ENCODE assay signal across 1 cellular context in the genomic region with DNA sequence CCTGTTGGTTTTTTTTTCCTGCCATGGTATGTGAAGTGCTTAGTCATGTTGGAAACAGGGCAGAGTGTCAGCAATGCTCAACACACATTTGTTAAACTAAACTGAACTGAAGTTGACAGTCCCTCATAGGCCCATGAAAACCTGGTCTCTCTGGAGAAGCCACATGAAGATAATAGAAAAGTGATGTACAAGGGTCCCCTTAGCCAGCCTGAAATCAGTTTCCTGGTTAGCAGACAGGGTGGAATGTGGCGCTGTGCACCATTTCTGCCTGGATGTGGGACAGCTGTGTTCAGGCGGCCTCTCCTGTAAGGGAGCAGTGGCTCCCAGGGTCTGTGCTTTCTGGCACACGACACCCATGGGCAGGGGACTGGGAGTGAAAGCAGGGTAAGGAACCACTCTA.
TF ChIP-seq lines count a peak whose summit lies in the region.

No MANE protein-coding gene starts in this region.

TF ChIP-seq in SK-N-SH treated with all-trans-retinoic acid at 6 μM for 48 hours, 23 proteins besides CTCF, POLR2A, EP300 and RAD21 (continued from another document):
- TF ChIP-seq, protein P1, sequence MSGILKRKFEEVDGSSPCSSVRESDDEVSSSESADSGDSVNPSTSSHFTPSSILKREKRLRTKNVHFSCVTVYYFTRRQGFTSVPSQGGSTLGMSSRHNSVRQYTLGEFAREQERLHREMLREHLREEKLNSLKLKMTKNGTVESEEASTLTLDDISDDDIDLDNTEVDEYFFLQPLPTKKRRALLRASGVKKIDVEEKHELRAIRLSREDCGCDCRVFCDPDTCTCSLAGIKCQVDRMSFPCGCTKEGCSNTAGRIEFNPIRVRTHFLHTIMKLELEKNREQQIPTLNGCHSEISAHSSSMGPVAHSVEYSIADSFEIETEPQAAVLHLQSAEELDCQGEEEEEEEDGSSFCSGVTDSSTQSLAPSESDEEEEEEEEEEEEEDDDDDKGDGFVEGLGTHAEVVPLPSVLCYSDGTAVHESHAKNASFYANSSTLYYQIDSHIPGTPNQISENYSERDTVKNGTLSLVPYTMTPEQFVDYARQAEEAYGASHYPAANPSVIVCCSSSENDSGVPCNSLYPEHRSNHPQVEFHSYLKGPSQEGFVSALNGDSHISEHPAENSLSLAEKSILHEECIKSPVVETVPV (CRISPR knock-in tag; IDR thresholded peaks at IDR 0.05): no peak
- TF ChIP-seq SNAI2 (CRISPR knock-in tag; IDR thresholded peaks at IDR 0.05): no peak
- no peak for TF ChIP-seq ESRRG (CRISPR knock-in tag; IDR thresholded peaks at IDR 0.05)
- TF ChIP-seq ZNF70 (CRISPR knock-in tag; IDR thresholded peaks at IDR 0.05): no peak
- TF ChIP-seq TOX (CRISPR knock-in tag; IDR thresholded peaks at IDR 0.05; ENCODE audit: borderline replicate concordance): no peak
- TF ChIP-seq PPARA (CRISPR knock-in tag; IDR thresholded peaks at IDR 0.05; ENCODE audit: borderline replicate concordance): no peak
- no peak for TF ChIP-seq TCF4 (CRISPR knock-in tag; IDR thresholded peaks at IDR 0.05; ENCODE audit: borderline replicate concordance)
- TF ChIP-seq, protein P2, sequence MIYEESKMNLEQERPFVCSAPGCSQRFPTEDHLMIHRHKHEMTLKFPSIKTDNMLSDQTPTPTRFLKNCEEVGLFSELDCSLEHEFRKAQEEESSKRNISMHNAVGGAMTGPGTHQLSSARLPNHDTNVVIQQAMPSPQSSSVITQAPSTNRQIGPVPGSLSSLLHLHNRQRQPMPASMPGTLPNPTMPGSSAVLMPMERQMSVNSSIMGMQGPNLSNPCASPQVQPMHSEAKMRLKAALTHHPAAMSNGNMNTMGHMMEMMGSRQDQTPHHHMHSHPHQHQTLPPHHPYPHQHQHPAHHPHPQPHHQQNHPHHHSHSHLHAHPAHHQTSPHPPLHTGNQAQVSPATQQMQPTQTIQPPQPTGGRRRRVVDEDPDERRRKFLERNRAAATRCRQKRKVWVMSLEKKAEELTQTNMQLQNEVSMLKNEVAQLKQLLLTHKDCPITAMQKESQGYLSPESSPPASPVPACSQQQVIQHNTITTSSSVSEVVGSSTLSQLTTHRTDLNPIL (CRISPR knock-in tag; IDR thresholded peaks at IDR 0.05; ENCODE audit: low read depth): no peak
- TF ChIP-seq, protein P3, sequence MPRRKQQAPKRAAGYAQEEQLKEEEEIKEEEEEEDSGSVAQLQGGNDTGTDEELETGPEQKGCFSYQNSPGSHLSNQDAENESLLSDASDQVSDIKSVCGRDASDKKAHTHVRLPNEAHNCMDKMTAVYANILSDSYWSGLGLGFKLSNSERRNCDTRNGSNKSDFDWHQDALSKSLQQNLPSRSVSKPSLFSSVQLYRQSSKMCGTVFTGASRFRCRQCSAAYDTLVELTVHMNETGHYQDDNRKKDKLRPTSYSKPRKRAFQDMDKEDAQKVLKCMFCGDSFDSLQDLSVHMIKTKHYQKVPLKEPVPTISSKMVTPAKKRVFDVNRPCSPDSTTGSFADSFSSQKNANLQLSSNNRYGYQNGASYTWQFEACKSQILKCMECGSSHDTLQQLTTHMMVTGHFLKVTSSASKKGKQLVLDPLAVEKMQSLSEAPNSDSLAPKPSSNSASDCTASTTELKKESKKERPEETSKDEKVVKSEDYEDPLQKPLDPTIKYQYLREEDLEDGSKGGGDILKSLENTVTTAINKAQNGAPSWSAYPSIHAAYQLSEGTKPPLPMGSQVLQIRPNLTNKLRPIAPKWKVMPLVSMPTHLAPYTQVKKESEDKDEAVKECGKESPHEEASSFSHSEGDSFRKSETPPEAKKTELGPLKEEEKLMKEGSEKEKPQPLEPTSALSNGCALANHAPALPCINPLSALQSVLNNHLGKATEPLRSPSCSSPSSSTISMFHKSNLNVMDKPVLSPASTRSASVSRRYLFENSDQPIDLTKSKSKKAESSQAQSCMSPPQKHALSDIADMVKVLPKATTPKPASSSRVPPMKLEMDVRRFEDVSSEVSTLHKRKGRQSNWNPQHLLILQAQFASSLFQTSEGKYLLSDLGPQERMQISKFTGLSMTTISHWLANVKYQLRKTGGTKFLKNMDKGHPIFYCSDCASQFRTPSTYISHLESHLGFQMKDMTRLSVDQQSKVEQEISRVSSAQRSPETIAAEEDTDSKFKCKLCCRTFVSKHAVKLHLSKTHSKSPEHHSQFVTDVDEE (CRISPR knock-in tag; IDR thresholded peaks at IDR 0.05): no peak
